3 cellular contexts compared by ENCODE assay signal in the genomic region with DNA sequence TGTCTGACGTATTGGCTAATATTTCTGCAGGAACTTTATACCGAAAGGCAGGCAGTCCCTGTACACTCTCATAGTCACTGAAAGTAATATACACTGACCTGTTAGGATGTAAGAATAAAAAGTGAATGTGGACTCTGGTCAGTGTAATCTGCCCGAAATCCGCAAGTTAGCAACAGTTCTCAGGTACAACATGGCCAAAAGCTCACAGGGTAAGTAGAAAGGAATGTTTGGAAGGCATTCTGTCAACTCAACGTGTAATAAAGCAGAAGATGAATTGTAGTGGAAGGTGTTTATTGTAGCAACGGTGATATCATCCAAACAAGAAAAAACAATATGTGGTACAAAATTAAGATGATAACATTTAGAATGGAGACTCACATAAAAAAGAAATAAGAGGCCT.
"Had no signal": no experiment of that assay in that cellular context is flagged by ENCODE, and none has a peak within 500 bp of the region (broad histone marks: within the 10 kb centered on the region; RNA-seq: fewer than 3 reads in every experiment).

No MANE protein-coding gene starts in this region.

- ATAC-seq: GM12878 had no signal

- H3K4me3 ChIP-seq: GM12878 had no signal

- DNase-seq: GDM1, GF-D8 had no signal
